Comparison of ENCODE assay signal across 17 cellular contexts in genomic region chr9:38108326-38108725, GRCh38.
"Had no signal": no experiment of that assay in that cellular context is flagged by ENCODE, and none has a peak within 500 bp of the region (broad histone marks: within the 10 kb centered on the region; RNA-seq: fewer than 3 reads in every experiment).

No MANE protein-coding gene starts in this region.

- ATAC-seq: activated CD4-positive, alpha-beta T cell treated with anti-CD3 and anti-CD28 coated beads for 36 hours had no signal

- H3K27ac ChIP-seq: colonic mucosa, heart left ventricle, ovary, testis, VCaP had no signal

- DNase-seq: activated CD4-positive, alpha-beta memory T cell treated with anti-CD3 and anti-CD28 coated beads, Interleukin-2, amount 10 ng/mL, durations not matched to agents 7 days and 5 days; activated CD4-positive, alpha-beta T cell treated with anti-CD3 and anti-CD28 coated beads for 36 hours; activated CD8-positive, alpha-beta memory T cell treated with anti-CD3 and anti-CD28 coated beads, Interleukin-2, amount 50 U/mL, for 4 hours; activated naive CD4-positive, alpha-beta T cell; colonic mucosa; effector CD4-positive, alpha-beta T cell; heart left ventricle; ovary; stimulated activated CD4-positive, alpha-beta T cell treated with anti-CD3 and anti-CD28 coated beads, Interleukin-15, amount 100 ng/mL, for 24 hours; stimulated activated CD4-positive, alpha-beta T cell treated with anti-CD3 and anti-CD28 coated beads, Interleukin-4, amount 100 ng/mL, for 24 hours; T1000; testis had no signal

- H3K4me1 ChIP-seq: colonic mucosa, testis had no signal

- FAIRE-seq: bronchial epithelial cell, frontal cortex, islet of Langerhans, urothelium cell line had no signal

- H3K9me3 ChIP-seq: colonic mucosa, heart left ventricle, ovary, testis had no signal

- H3K4me3 ChIP-seq: colonic mucosa, heart left ventricle, ovary, testis had no signal

- H3K36me3 ChIP-seq: colonic mucosa, heart left ventricle, ovary had no signal

- H3K27me3 ChIP-seq: colonic mucosa, heart left ventricle, ovary, testis had no signal
